In the genomic region with DNA sequence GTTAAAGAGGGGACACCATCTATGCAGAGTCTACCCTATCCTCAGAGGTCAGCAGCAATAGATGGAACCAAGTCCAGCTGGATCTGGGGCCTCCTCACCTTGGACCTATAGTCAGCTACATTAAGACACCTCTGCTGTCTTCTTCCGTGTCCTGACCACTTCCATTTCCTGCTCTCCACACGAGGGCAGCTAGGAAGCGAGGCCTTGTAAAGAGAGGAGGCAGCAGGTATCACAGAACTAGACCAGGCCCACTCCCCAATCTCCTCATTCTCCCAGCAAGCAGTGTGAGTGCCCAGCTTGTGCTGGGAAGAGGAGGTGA, we compare ENCODE assay signal across 24 cellular contexts. TPM values are rescaled to one million over a fixed set of nuclear protein-coding genes. Genes with fewer than 3 reads are reported as not detected.
A peak's percentile ranks its signal among the peaks of the same experiment; 100 is the strongest.
DNase-seq lines count a peak whose midpoint lies in the region; ATAC-seq and TF ChIP-seq lines count a peak whose summit lies in the region.
"Had no signal": no experiment of that assay in that cellular context is flagged by ENCODE, and none has a peak within 500 bp of the region (broad histone marks: within the 10 kb centered on the region; RNA-seq: fewer than 3 reads in every experiment).

No MANE protein-coding gene starts in this region.

- peak overlapping the region; percentile 76 for H3K27ac Mint-ChIP-seq in activated CD4-positive, alpha-beta T cell treated with anti-CD3 and anti-CD28 coated beads, Interleukin-2, amount 10 ng/mL, durations not matched to agents 7 days and 5 days
- peak overlapping the region; percentile 95 to 99 for H3K27ac Mint-ChIP-seq in effector memory CD8-positive, alpha-beta T cell
- H3K27ac Mint-ChIP-seq in stimulated activated memory B cell treated with anti-CD40 and anti-IgM and Interleukin-4, amounts not matched to agents 10 μg/mL and 1 μg/mL and 100 μg/mL, for 72 hours, result peak overlapping the region; percentile 13
- H3K27ac Mint-ChIP-seq: activated naive CD4-positive, alpha-beta T cell treated with anti-CD3 and anti-CD28 coated beads, Interleukin-2, amount 10 ng/mL, durations not matched to agents 7 days and 5 days; activated T-cell treated with anti-CD3 and anti-CD28 coated beads, Interleukin-2, amount 50 U/mL, for 24 hours; nephron progenitor cell; stimulated activated naive CD8-positive, alpha-beta T cell treated with anti-CD3 and anti-CD28 coated beads, Interleukin-15, Interleukin-2, amounts not matched to agents 100 ng/mL and 50 ng/mL, for 24 hours had no signal

- no peak for TF ChIP-seq CTCF in Panc1 (IDR thresholded peaks at IDR 0.05)
- TF ChIP-seq CTCF in ascending aorta (IDR thresholded peaks at IDR 0.05), result no peak

- no peak for DNase-seq in activated CD4-positive, alpha-beta T cell treated with anti-CD3 and anti-CD28 coated beads, Interleukin-2, amount 10 ng/mL, durations not matched to agents 7 days and 5 days
- DNase-seq in activated CD4-positive, alpha-beta T cell treated with anti-CD3 and anti-CD28 coated beads for 1 hour, result no peak
- DNase-seq in Panc1 (ENCODE audit: low read depth, low spot score), result no peak
- DNase-seq in effector memory CD8-positive, alpha-beta T cell, result no peak
- no peak for DNase-seq in ascending aorta (ENCODE audit: low spot score in 2 of 2)
- DNase-seq in stimulated activated naive CD4-positive, alpha-beta T cell (lab: John Stamatoyannopoulos, UW), result no peak
- no peak for DNase-seq in NCI-H748 treated with DMSO at 0.1 percent for 48 hours (lab: John Stamatoyannopoulos, UW)
- DNase-seq: activated CD4-positive, alpha-beta T cell treated with anti-CD3 and anti-CD28 coated beads, Interleukin-2, amount 50 U/mL, for 4 hours; activated naive CD4-positive, alpha-beta T cell treated with anti-CD3 and anti-CD28 coated beads, Interleukin-2, amount 10 ng/mL, durations not matched to agents 7 days and 5 days; activated T-cell treated with anti-CD3 and anti-CD28 coated beads, Interleukin-2, amount 50 U/mL, for 24 hours; NCI-H1436; NCI-H2171 treated with DMSO at 0.1 percent for 48 hours; nephron progenitor cell; SIG-M5; stimulated activated CD4-positive, alpha-beta T cell treated with anti-CD3 and anti-CD28 coated beads, Interleukin-2, amount 100 ng/mL, for 24 hours; upper lobe of right lung had no signal

- POLR2A ChIA-PET in activated CD4-positive, alpha-beta T cell treated with anti-CD3 and anti-CD28 coated beads, Interleukin-2, amount 10 ng/mL, durations not matched to agents 7 days and 5 days (lab: Charles Lee), result no interaction called here
- POLR2A ChIA-PET in Panc1 (lab: Charles Lee), result interaction anchor here (0.5 kb wide), 1 partner anchor 274 kb away, joined by 3 read pairs; the partner anchor contains the start of gene SPHK1

- CTCF ChIA-PET in activated CD4-positive, alpha-beta T cell treated with anti-CD3 and anti-CD28 coated beads, Interleukin-2, amount 10 ng/mL, durations not matched to agents 7 days and 5 days (lab: Charles Lee), result interaction anchor here (0.7 kb wide), 1 partner anchor 23 kb away, joined by 3 read pairs; no protein-coding TSS in a partner anchor
- CTCF ChIA-PET in Panc1 (lab: Charles Lee), result no interaction called here

- H3K27me3 ChIP-seq in Panc1 (ENCODE audit: control insufficient read depth, insufficient read depth, low read length) (no peaks in the 10 kb centered on the region), ascending aorta (no peaks in the 10 kb centered on the region)
- H3K27me3 ChIP-seq: upper lobe of right lung had no signal

- no TSS peak for BruUV-seq in Panc1 (replicated peaks; lab: Mats Ljungman, UMichigan)

- no peak overlapping the region for H3K4me3 Mint-ChIP-seq in activated CD4-positive, alpha-beta T cell treated with anti-CD3 and anti-CD28 coated beads, Interleukin-2, amount 10 ng/mL, durations not matched to agents 7 days and 5 days
- H3K4me3 Mint-ChIP-seq in effector memory CD8-positive, alpha-beta T cell, result peak overlapping the region; percentile 56 to 61
- no peak overlapping the region for H3K4me3 Mint-ChIP-seq in stimulated activated memory B cell treated with anti-CD40 and anti-IgM and Interleukin-4, amounts not matched to agents 10 μg/mL and 1 μg/mL and 100 μg/mL, for 72 hours
- H3K4me3 Mint-ChIP-seq: activated naive CD4-positive, alpha-beta T cell treated with anti-CD3 and anti-CD28 coated beads, Interleukin-2, amount 10 ng/mL, durations not matched to agents 7 days and 5 days; activated T-cell treated with anti-CD3 and anti-CD28 coated beads, Interleukin-2, amount 50 U/mL, for 24 hours; nephron progenitor cell; stimulated activated naive CD8-positive, alpha-beta T cell treated with anti-CD3 and anti-CD28 coated beads, Interleukin-15, Interleukin-2, amounts not matched to agents 100 ng/mL and 50 ng/mL, for 24 hours had no signal

- H3K4me1 Mint-ChIP-seq in activated CD4-positive, alpha-beta T cell treated with anti-CD3 and anti-CD28 coated beads, Interleukin-2, amount 10 ng/mL, durations not matched to agents 7 days and 5 days, result peaks cover 29% of the 10 kb centered on the region
- peaks cover 26 to 31% of the 10 kb centered on the region in 2 donors for H3K4me1 Mint-ChIP-seq in effector memory CD8-positive, alpha-beta T cell (ENCODE audit: low read depth in 2 of 2)
- H3K4me1 Mint-ChIP-seq in stimulated activated memory B cell treated with anti-CD40 and anti-IgM and Interleukin-4, amounts not matched to agents 10 μg/mL and 1 μg/mL and 100 μg/mL, for 72 hours, result peaks cover 9% of the 10 kb centered on the region

- peak overlapping the region; percentile 20; the same call in 1 of the 2 replicates for H3K27ac ChIP-seq in Panc1 (ENCODE audit: low read length)
- no peak overlapping the region for H3K27ac ChIP-seq in ascending aorta
- H3K27ac ChIP-seq: prostate gland, upper lobe of right lung had no signal

- intact Hi-C loops in Panc1 (cut with micrococcal nuclease; ENCODE audit: unreplicated experiment) (no loop called here), ascending aorta (cut with DNase I) (no loop called here)

- H3K9me3 ChIP-seq in Panc1 (ENCODE audit: control insufficient read depth, insufficient read depth, low read depth, low read length), result no peaks in the 10 kb centered on the region
- H3K9me3 ChIP-seq in ascending aorta, result no peaks in the 10 kb centered on the region
- H3K9me3 ChIP-seq: prostate gland, upper lobe of right lung had no signal

- H3K4me1 ChIP-seq in Panc1 (ENCODE audit: control insufficient read depth, insufficient read depth, low read length) (peaks cover 26% of the 10 kb centered on the region), ascending aorta (no peaks in the 10 kb centered on the region)

- H3K9me3 Mint-ChIP-seq in activated CD4-positive, alpha-beta T cell treated with anti-CD3 and anti-CD28 coated beads, Interleukin-2, amount 10 ng/mL, durations not matched to agents 7 days and 5 days, result no peaks in the 10 kb centered on the region
- no peaks in the 10 kb centered on the region for H3K9me3 Mint-ChIP-seq in effector memory CD8-positive, alpha-beta T cell
- no peaks in the 10 kb centered on the region for H3K9me3 Mint-ChIP-seq in stimulated activated memory B cell treated with anti-CD40 and anti-IgM and Interleukin-4, amounts not matched to agents 10 μg/mL and 1 μg/mL and 100 μg/mL, for 72 hours
- H3K9me3 Mint-ChIP-seq: activated naive CD4-positive, alpha-beta T cell treated with anti-CD3 and anti-CD28 coated beads, Interleukin-2, amount 10 ng/mL, durations not matched to agents 7 days and 5 days; activated T-cell treated with anti-CD3 and anti-CD28 coated beads, Interleukin-2, amount 50 U/mL, for 24 hours; nephron progenitor cell; stimulated activated naive CD8-positive, alpha-beta T cell treated with anti-CD3 and anti-CD28 coated beads, Interleukin-15, Interleukin-2, amounts not matched to agents 100 ng/mL and 50 ng/mL, for 24 hours had no signal

- H3K36me3 ChIP-seq in Panc1 (ENCODE audit: control insufficient read depth, insufficient read depth, low read length) (no peaks in the 10 kb centered on the region), ascending aorta (no peaks in the 10 kb centered on the region)
- H3K36me3 ChIP-seq: prostate gland, upper lobe of right lung had no signal

- H3K4me3 ChIP-seq in Panc1 (ENCODE audit: low read depth in 2 of 2, low read length in 2 of 2) (no peak overlapping the region), ascending aorta (no peak overlapping the region)
- H3K4me3 ChIP-seq: prostate gland, upper lobe of right lung had no signal

- H3K36me3 Mint-ChIP-seq in activated CD4-positive, alpha-beta T cell treated with anti-CD3 and anti-CD28 coated beads, Interleukin-2, amount 10 ng/mL, durations not matched to agents 7 days and 5 days (ENCODE audit: low read depth), result peaks cover 3% of the 10 kb centered on the region
- peaks cover 8% of the 10 kb centered on the region for H3K36me3 Mint-ChIP-seq in effector memory CD8-positive, alpha-beta T cell (ENCODE audit: insufficient read depth)
- no peaks in the 10 kb centered on the region for H3K36me3 Mint-ChIP-seq in stimulated activated memory B cell treated with anti-CD40 and anti-IgM and Interleukin-4, amounts not matched to agents 10 μg/mL and 1 μg/mL and 100 μg/mL, for 72 hours

- H3K27me3 Mint-ChIP-seq in activated CD4-positive, alpha-beta T cell treated with anti-CD3 and anti-CD28 coated beads, Interleukin-2, amount 10 ng/mL, durations not matched to agents 7 days and 5 days, result no peaks in the 10 kb centered on the region
- no peaks in the 10 kb centered on the region for H3K27me3 Mint-ChIP-seq in effector memory CD8-positive, alpha-beta T cell
- peaks cover 21% of the 10 kb centered on the region for H3K27me3 Mint-ChIP-seq in stimulated activated memory B cell treated with anti-CD40 and anti-IgM and Interleukin-4, amounts not matched to agents 10 μg/mL and 1 μg/mL and 100 μg/mL, for 72 hours
- H3K27me3 Mint-ChIP-seq: activated T-cell treated with anti-CD3 and anti-CD28 coated beads, Interleukin-2, amount 50 U/mL, for 24 hours; stimulated activated naive CD8-positive, alpha-beta T cell treated with anti-CD3 and anti-CD28 coated beads, Interleukin-15, Interleukin-2, amounts not matched to agents 100 ng/mL and 50 ng/mL, for 24 hours had no signal

- no peak for ATAC-seq in Panc1
- ATAC-seq in effector memory CD8-positive, alpha-beta T cell (replicated peaks), result peak; percentile 13
- ATAC-seq in stimulated activated memory B cell treated with anti-CD40 and anti-IgM and Interleukin-4, amounts not matched to agents 10 μg/mL and 1 μg/mL and 100 μg/mL, for 72 hours, result no peak
- ATAC-seq: upper lobe of right lung had no signal

- in situ Hi-C loops in Panc1 (cut with HindIII; ENCODE audit: low pct_unique_long_range_greater_than_20kb, low sequenced_read_pairs), result no loop called here

RNA-seq across cellular contexts. Expression of gene ST6GALNAC1, which starts 14.8 kb away (rescaled TPM):
- total RNA-seq in activated CD4-positive, alpha-beta T cell treated with anti-CD3 and anti-CD28 coated beads, Interleukin-2, amount 10 ng/mL, durations not matched to agents 7 days and 5 days, result 1 to 10 TPM; 1.4 to 2.1 TPM
- total RNA-seq in Panc1 (2021; ENCODE audit: unreplicated experiment) (0.15 TPM), ascending aorta (3.4 TPM)
- polyA plus RNA-seq in Panc1 (2012; ENCODE audit: insufficient read length), result not detected
- total RNA-seq: A172, G401, glomerular endothelial cell, M059J, skeletal muscle tissue had no signal

RNA-seq across cellular contexts. Expression of gene MXRA7, which starts 52.4 kb away (rescaled TPM):
- 10 to 100 TPM; 25.7 to 27.3 TPM for total RNA-seq in activated CD4-positive, alpha-beta T cell treated with anti-CD3 and anti-CD28 coated beads, Interleukin-2, amount 10 ng/mL, durations not matched to agents 7 days and 5 days
- 77.9 TPM for total RNA-seq in Panc1 (2021; ENCODE audit: unreplicated experiment)
- polyA plus RNA-seq in Panc1 (2012; ENCODE audit: insufficient read length), result 88.4 TPM
- total RNA-seq in ascending aorta, result 122 TPM

Comparison
In these comparisons a context has a peak if more than half of its experiments do, and no peak if none do; other contexts are left out.
1. H3K27ac Mint-ChIP-seq: peak in every context shown above with its lines; median percentile 97 in effector memory CD8-positive, alpha-beta T cell; 76 in activated CD4-positive, alpha-beta T cell treated with anti-CD3 and anti-CD28 coated beads, Interleukin-2, amount 10 ng/mL, durations not matched to agents 7 days and 5 days; 13 in stimulated activated memory B cell treated with anti-CD40 and anti-IgM and Interleukin-4, amounts not matched to agents 10 μg/mL and 1 μg/mL and 100 μg/mL, for 72 hours.
2. H3K4me3 Mint-ChIP-seq: peak in effector memory CD8-positive, alpha-beta T cell (2 of 2); none in activated CD4-positive, alpha-beta T cell treated with anti-CD3 and anti-CD28 coated beads, Interleukin-2, amount 10 ng/mL, durations not matched to agents 7 days and 5 days (single experiment) and stimulated activated memory B cell treated with anti-CD40 and anti-IgM and Interleukin-4, amounts not matched to agents 10 μg/mL and 1 μg/mL and 100 μg/mL, for 72 hours (single experiment).